In the genomic region with DNA sequence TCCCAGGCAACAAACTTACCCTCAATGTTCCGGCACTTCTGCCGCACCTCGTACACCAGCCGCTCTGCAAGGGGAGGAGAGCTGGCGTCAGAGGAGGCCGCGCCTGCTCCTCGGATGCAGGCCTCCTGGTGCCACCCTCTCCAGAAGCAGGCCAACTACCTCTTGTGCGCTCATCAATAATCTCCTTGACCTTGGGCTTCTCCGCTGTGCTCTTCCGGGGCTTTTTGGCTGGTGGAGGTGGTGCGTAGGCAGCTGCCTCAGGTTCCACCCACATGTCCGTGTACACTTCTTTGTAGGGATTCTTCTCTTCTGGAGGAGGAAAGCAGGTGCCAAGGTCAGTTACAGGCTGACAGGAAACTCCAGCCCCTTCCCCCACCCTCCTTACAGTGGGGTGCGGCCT, we compare ENCODE assay signal across 19 cellular contexts.
DNase-seq lines count a peak whose midpoint lies in the region; ATAC-seq, FAIRE-seq and TF ChIP-seq lines count a peak whose summit lies in the region.
"Had no signal": no experiment of that assay in that cellular context is flagged by ENCODE, and none has a peak within 500 bp of the region (broad histone marks: within the 10 kb centered on the region; RNA-seq: fewer than 3 reads in every experiment).

No MANE protein-coding gene starts in this region.

- no peak for TF ChIP-seq CTCF in HepG2 (CRISPR knock-in tag; IDR thresholded peaks at IDR 0.05)
- no peak for TF ChIP-seq CTCF in right lobe of liver (IDR thresholded peaks at IDR 0.05)
- no peak for TF ChIP-seq CTCF in HEK293 (tag by site-specific recombination; IDR thresholded peaks at IDR 0.05)
- no peak for TF ChIP-seq CTCF in lower lobe of right lung (IDR thresholded peaks at IDR 0.05)

- H3K27me3 ChIP-seq in HepG2 (ENCODE audit: control insufficient read depth in 1 of 2, insufficient read depth in 2 of 2, low read length in 2 of 2): no peaks in the 10 kb centered on the region
- no peaks in the 10 kb centered on the region for H3K27me3 ChIP-seq in right lobe of liver
- no peaks in the 10 kb centered on the region for H3K27me3 ChIP-seq in neuronal stem cell (ENCODE audit: control insufficient read depth in 3 of 3, insufficient read depth in 3 of 3, low read depth in 1 of 3, low read length in 3 of 3)
- no peaks in the 10 kb centered on the region for H3K27me3 ChIP-seq in lower lobe of right lung (ENCODE audit: low read depth)
- H3K27me3 ChIP-seq: BLaER1 treated with 17β-estradiol and CSF1 and Interleukin-3, amounts not matched to agents 10 nM and 100 nM had no signal

- H3K79me2 ChIP-seq in HepG2 (ENCODE audit: insufficient read depth, low read length): peaks cover 20% of the 10 kb centered on the region

- H3K18ac ChIP-seq in neuronal stem cell (ENCODE audit: low read length): no peak overlapping the region

- FAIRE-seq in HepG2 (lab: Jason Lieb, UNC): no peak
- FAIRE-seq: GM12878, H54 had no signal

- H3K23ac ChIP-seq in neuronal stem cell (ENCODE audit: low read depth, low read length, poor library complexity): no peak overlapping the region

- no peak overlapping the region for H2BK120ac ChIP-seq in neuronal stem cell (ENCODE audit: low read depth, low read length)

- no peak overlapping the region for H2AFZ ChIP-seq in HepG2 (ENCODE audit: low read length)
- H2AFZ ChIP-seq in neuronal stem cell (ENCODE audit: low read length): no peak overlapping the region
- H2AFZ ChIP-seq: GM23338 had no signal

- peaks cover 21% of the 10 kb centered on the region for H3K79me1 ChIP-seq in neuronal stem cell (ENCODE audit: low read depth, low read length)

- H2BK12ac ChIP-seq in neuronal stem cell (ENCODE audit: low read length): no peak overlapping the region

- no peak overlapping the region for H4K91ac ChIP-seq in neuronal stem cell (ENCODE audit: low read depth, low read length, poor library complexity)

- H2BK5ac ChIP-seq in neuronal stem cell (ENCODE audit: low read length): peak overlapping the region; percentile 77

- ATAC-seq in HepG2 (no peak), right lobe of liver (no peak), HG03378 (IDR thresholded peaks at IDR 0.05; ENCODE audit: unreplicated experiment) (no peak), GM21515 (IDR thresholded peaks at IDR 0.05; ENCODE audit: unreplicated experiment) (no peak), lower lobe of right lung (no peak)
- ATAC-seq: GM12878, GM23338, HCT116 had no signal

- in situ Hi-C loops in HepG2 (cut with HindIII; ENCODE audit: extremely low pct_ligation_motif_present, low pct_unique_long_range_greater_than_20kb): no loop called here

- intact Hi-C loops in HepG2 (cut with micrococcal nuclease; ENCODE audit: unreplicated experiment): no loop called here
- intact Hi-C loops in right lobe of liver (cut with DNase I): no loop called here
- intact Hi-C loops in lower lobe of right lung (cut with DNase I): no loop called here

- TF ChIP-seq POLR2A in HepG2 (IDR thresholded peaks at IDR 0.05; ENCODE audit: insufficient read depth in 1 of 2, low read depth in 2 of 2, low read length in 2 of 2) (no peak), right lobe of liver (IDR thresholded peaks at IDR 0.05) (no peak)

- no TSS peak for BruUV-seq in HepG2 (replicated peaks; lab: Mats Ljungman, UMichigan)

- H3K4ac ChIP-seq in neuronal stem cell (ENCODE audit: low read length): no peak overlapping the region

- H3K9ac ChIP-seq in HepG2 (ENCODE audit: insufficient read depth, low read depth, low read length): no peak overlapping the region
- H3K9ac ChIP-seq in neuronal stem cell (ENCODE audit: low read depth, low read length, poor library complexity): no peak overlapping the region

- no peak for DNase-seq in HepG2 (ENCODE audit: low spot score)
- DNase-seq in right lobe of liver: no peak
- DNase-seq in caudate nucleus (lab: John Stamatoyannopoulos, UW): peak in 2 of 61 donors; percentile 23 to 37
- no peak for DNase-seq in neuronal stem cell (ENCODE audit: low spot score)
- no peak for DNase-seq in lower lobe of right lung
- DNase-seq: CD8-positive, alpha-beta memory T cell; COR-L47; DMS 273 treated with DMSO at 0.1 percent for 48 hours; DMS53; DND-41; EL had no signal

- WGBS in HepG2 (ENCODE audit: low lambda C conversion rate): 98% methylated on average over 14 of the region's 14 CpGs
- 100% methylated on average over 2 of the region's 14 CpGs for WGBS in right lobe of liver (ENCODE audit: insufficient coverage, low coverage, low lambda C conversion rate, missing lambda C conversion rate)
- no CpG with 5 or more reads among the region's 14 CpGs for WGBS in neuronal stem cell (ENCODE audit: extremely low coverage in 2 of 2, insufficient read length in 2 of 2, insufficient replicate concordance in 1 of 2), 2 donors

- CTCF ChIA-PET in HepG2 (lab: Yijun Ruan, JAX; ENCODE audit: low intra/inter-chr PET ratio, low total read pairs) (no interaction called here), HEK293 (lab: Yijun Ruan, JAX) (no interaction called here)

- no peaks in the 10 kb centered on the region; the same call in 1 of the 2 replicates for H4K20me1 ChIP-seq in HepG2 (ENCODE audit: insufficient read depth, low read length)

- no peak overlapping the region for H3K27ac ChIP-seq in HepG2 (ENCODE audit: extremely low read length, insufficient read depth, low read length)
- no peak overlapping the region for H3K27ac ChIP-seq in right lobe of liver
- no peak overlapping the region for H3K27ac ChIP-seq in HEK293 (ENCODE audit: extremely low read depth, low read depth, low read length)
- peak overlapping the region; percentile 71 for H3K27ac ChIP-seq in caudate nucleus (ENCODE audit: low read depth, low read length)
- H3K27ac ChIP-seq in neuronal stem cell (replicated peaks; ENCODE audit: low read length): no peak overlapping the region
- no peak overlapping the region for H3K27ac ChIP-seq in lower lobe of right lung
- H3K27ac ChIP-seq: BLaER1 treated with 17β-estradiol and CSF1 and Interleukin-3, amounts not matched to agents 10 nM and 100 nM had no signal

- H4K8ac ChIP-seq in neuronal stem cell (ENCODE audit: low read depth, low read length): no peak overlapping the region

- H3K36me3 ChIP-seq in HepG2 (replicated peaks in 1 of 2; ENCODE audit: control insufficient read depth in 1 of 2, insufficient read depth in 2 of 2, low read length in 2 of 2): peaks cover 42 to 69% of the 10 kb centered on the region in 2 experiments
- H3K36me3 ChIP-seq in right lobe of liver: peaks cover 0 to 66% (median 14%) of the 10 kb centered on the region in 4 donors
- H3K36me3 ChIP-seq in HEK293 (ENCODE audit: control insufficient read depth in 2 of 2, insufficient read depth in 1 of 2, low read length in 2 of 2): peaks cover 0 to 65% of the 10 kb centered on the region in 2 experiments; a peak in 2 of 3 replicates
- peaks cover 64 to 83% of the 10 kb centered on the region in 2 donors for H3K36me3 ChIP-seq in neuronal stem cell (replicated peaks in 1 of 2; ENCODE audit: control insufficient read depth in 2 of 2, insufficient read depth in 2 of 2, low read length in 2 of 2)
- H3K36me3 ChIP-seq in lower lobe of right lung: peaks cover 72% of the 10 kb centered on the region

- no peak overlapping the region for H3K4me2 ChIP-seq in HepG2 (ENCODE audit: low read depth, low read length)
- H3K4me2 ChIP-seq in neuronal stem cell (ENCODE audit: insufficient read depth, low read length, poor library complexity, severe bottlenecking): no peak overlapping the region
- H3K4me2 ChIP-seq: BLaER1 treated with 17β-estradiol and CSF1 and Interleukin-3, amounts not matched to agents 10 nM and 100 nM; GM23338 had no signal

- H3K14ac ChIP-seq in neuronal stem cell (ENCODE audit: low read length): no peak overlapping the region

- POLR2A ChIA-PET in HepG2 (lab: Yijun Ruan, JAX): no interaction called here
- POLR2A ChIA-PET in HEK293 (lab: Yijun Ruan, JAX): no interaction called here

- no peak overlapping the region for H2BK15ac ChIP-seq in neuronal stem cell (ENCODE audit: low read length)

- peaks cover 34% of the 10 kb centered on the region for H3K4me1 ChIP-seq in HepG2 (ENCODE audit: insufficient read depth, low read length)
- no peaks in the 10 kb centered on the region for H3K4me1 ChIP-seq in right lobe of liver
- H3K4me1 ChIP-seq in HEK293 (ENCODE audit: control insufficient read depth, insufficient read depth, low read length): no peaks in the 10 kb centered on the region
- H3K4me1 ChIP-seq in neuronal stem cell (ENCODE audit: control insufficient read depth in 2 of 2, insufficient read depth in 1 of 2, low read depth in 1 of 2, low read length in 2 of 2): peaks cover 6 to 15% of the 10 kb centered on the region in 2 donors
- H3K4me1 ChIP-seq in lower lobe of right lung: no peaks in the 10 kb centered on the region

- H2AK5ac ChIP-seq in neuronal stem cell (ENCODE audit: low read depth, low read length): no peak overlapping the region

- H3K9me3 ChIP-seq in HepG2 (ENCODE audit: low read length) (no peaks in the 10 kb centered on the region), right lobe of liver (no peaks in the 10 kb centered on the region), HEK293 (ENCODE audit: control insufficient read depth, insufficient read depth, low read depth, low read length) (no peaks in the 10 kb centered on the region), neuronal stem cell (replicated peaks in 1 of 2; ENCODE audit: control insufficient read depth in 2 of 2, insufficient read depth in 1 of 2, low read depth in 1 of 2, low read length in 2 of 2) (no peaks in the 10 kb centered on the region), lower lobe of right lung (no peaks in the 10 kb centered on the region)
- H3K9me3 ChIP-seq: BLaER1 treated with 17β-estradiol and CSF1 and Interleukin-3, amounts not matched to agents 10 nM and 100 nM had no signal

- TF ChIP-seq RAD21 in HepG2 (CRISPR knock-in tag; IDR thresholded peaks at IDR 0.05): no peak

- TF ChIP-seq EP300 in HepG2 (IDR thresholded peaks at IDR 0.05; ENCODE audit: low read depth in 2 of 2, low read length in 2 of 2) (no peak), HepG2 (CRISPR knock-in tag; IDR thresholded peaks at IDR 0.05; ENCODE audit: borderline replicate concordance) (no peak)

- no peak overlapping the region for H3K4me3 ChIP-seq in HepG2 (replicated peaks in 1 of 3; ENCODE audit: insufficient read depth in 1 of 3, low read depth in 2 of 3, low read length in 3 of 3)
- no peak overlapping the region for H3K4me3 ChIP-seq in right lobe of liver
- H3K4me3 ChIP-seq in HEK293 (ENCODE audit: low read depth, low read length): no peak overlapping the region
- H3K4me3 ChIP-seq in neuronal stem cell (ENCODE audit: low read length in 2 of 2): no peak overlapping the region
- H3K4me3 ChIP-seq in lower lobe of right lung: no peak overlapping the region
- H3K4me3 ChIP-seq: BLaER1 treated with 17β-estradiol and CSF1 and Interleukin-3, amounts not matched to agents 10 nM and 100 nM; GM12878; GM23338 had no signal

TF ChIP-seq in HepG2, 621 proteins besides CTCF, POLR2A, EP300 and RAD21 (continues in another document):
- TF ChIP-seq, protein P1, sequence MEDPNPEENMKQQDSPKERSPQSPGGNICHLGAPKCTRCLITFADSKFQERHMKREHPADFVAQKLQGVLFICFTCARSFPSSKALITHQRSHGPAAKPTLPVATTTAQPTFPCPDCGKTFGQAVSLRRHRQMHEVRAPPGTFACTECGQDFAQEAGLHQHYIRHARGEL (CRISPR knock-in tag; IDR thresholded peaks at IDR 0.05): no peak

TF ChIP-seq in HEK293, 187 proteins besides CTCF, POLR2A, EP300 and RAD21 (continues in another document):
- TF ChIP-seq ZNF544 (tag by site-specific recombination; IDR thresholded peaks at IDR 0.05): no peak
- no peak for TF ChIP-seq ZNF843 (tag by site-specific recombination; IDR thresholded peaks at IDR 0.05)
